ENCODE assay signal across 1 cellular context in the genomic region with DNA sequence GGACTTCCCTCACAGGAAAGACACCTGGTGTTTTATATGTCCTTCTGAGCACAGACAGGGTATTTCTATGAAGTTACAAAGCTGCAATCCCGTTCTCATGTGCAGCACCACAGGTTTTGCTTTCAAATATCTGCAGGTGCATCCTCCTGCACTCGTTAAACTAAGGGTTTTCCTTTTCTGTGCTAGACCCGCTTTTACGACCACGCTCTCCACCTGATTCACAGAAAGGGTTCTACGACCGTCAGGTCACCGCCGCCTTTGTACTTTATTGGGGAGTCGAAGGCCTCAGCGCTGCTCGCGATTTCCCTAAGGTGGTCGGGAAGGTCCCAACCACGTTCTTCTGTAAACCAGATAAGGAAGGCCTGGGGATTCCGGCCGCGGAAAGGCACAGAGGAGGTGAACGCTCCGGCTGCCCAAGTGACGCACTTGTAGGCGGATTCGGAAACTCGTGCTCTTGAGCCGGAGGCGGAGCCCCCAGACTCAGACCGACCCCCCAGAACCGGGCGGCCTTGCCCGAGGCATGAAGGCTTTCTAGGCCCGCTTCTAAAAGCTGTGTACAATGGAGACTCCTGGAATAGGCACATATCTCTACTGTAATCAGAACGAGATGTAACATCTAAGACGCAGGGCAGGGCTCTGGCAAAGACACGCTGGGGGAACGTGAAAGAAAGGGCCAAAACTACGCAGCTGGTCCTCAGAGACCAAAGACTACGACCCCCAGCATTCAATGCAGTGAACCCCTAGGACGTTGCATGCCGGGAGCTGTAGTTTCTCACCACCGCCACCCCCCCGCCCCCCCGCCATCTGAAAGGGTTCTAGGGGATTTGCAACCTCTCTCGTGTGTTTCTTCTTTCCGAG.
TF ChIP-seq lines count a peak whose summit lies in the region.

No MANE protein-coding gene starts in this region.

TF ChIP-seq in K562, 482 proteins besides CTCF, POLR2A, EP300 and RAD21 (continued from another document and continues in another):
- TF ChIP-seq, protein P1, sequence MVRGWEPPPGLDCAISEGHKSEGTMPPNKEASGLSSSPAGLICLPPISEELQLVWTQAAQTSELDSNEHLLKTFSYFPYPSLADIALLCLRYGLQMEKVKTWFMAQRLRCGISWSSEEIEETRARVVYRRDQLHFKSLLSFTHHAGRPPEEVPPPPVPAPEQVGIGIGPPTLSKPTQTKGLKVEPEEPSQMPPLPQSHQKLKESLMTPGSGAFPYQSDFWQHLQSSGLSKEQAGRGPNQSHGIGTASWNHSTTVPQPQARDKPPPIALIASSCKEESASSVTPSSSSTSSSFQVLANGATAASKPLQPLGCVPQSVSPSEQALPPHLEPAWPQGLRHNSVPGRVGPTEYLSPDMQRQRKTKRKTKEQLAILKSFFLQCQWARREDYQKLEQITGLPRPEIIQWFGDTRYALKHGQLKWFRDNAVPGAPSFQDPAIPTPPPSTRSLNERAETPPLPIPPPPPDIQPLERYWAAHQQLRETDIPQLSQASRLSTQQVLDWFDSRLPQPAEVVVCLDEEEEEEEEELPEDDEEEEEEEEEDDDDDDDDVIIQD (CRISPR knock-in tag; IDR thresholded peaks at IDR 0.05) = no peak
- TF ChIP-seq BCOR (IDR thresholded peaks at IDR 0.05) (no peak), ZBED1 (IDR thresholded peaks at IDR 0.05) (no peak), ZNF766 (CRISPR knock-in tag; conservative IDR thresholded peaks at IDR 0.05) (peak; percentile 88), PCBP1 (IDR thresholded peaks at IDR 0.05; ENCODE audit: low read depth, low read length, poor library complexity, severe bottlenecking) (no peak), SMAD4 (CRISPR knock-in tag; conservative IDR thresholded peaks at IDR 0.05) (no peak; the same call in 1 of the 2 replicates), SMARCE1 (IDR thresholded peaks at IDR 0.05) (no peak), CBX1 (IDR thresholded peaks at IDR 0.05; ENCODE audit: low read depth) (no peak), BRD9 (IDR thresholded peaks at IDR 0.05; ENCODE audit: low read depth, partially characterized antibody) (no peak), SRSF1 (IDR thresholded peaks at IDR 0.05; ENCODE audit: low read depth, low read length) (no peak), ZNF586 (CRISPR knock-in tag; conservative IDR thresholded peaks at IDR 0.05) (no peak), STAG1 (CRISPR knock-in tag; IDR thresholded peaks at IDR 0.05; ENCODE audit: borderline replicate concordance) (no peak), ZNF75A (CRISPR knock-in tag; IDR thresholded peaks at IDR 0.05) (no peak), MEIS2 (IDR thresholded peaks at IDR 0.05; ENCODE audit: partially characterized antibody) (no peak), COPS2 (conservative IDR thresholded peaks at IDR 0.05) (no peak), CXXC5 (CRISPR knock-in tag; IDR thresholded peaks at IDR 0.05) (peak; percentile 51), YBX1 (IDR thresholded peaks at IDR 0.05) (no peak), TAF1 (IDR thresholded peaks at IDR 0.05; ENCODE audit: control insufficient read depth, extremely low read depth, insufficient read depth, low read length, severe bottlenecking) (no peak), ZC3H4 (CRISPR knock-in tag; IDR thresholded peaks at IDR 0.05; ENCODE audit: borderline replicate concordance) (no peak), U2AF2 (optimal IDR thresholded peaks at IDR 0.05; ENCODE audit: low read depth, low read length) (no peak), EP400 (IDR thresholded peaks at IDR 0.05) (no peak; the same call in 1 of the 2 replicates), TCF3 (CRISPR knock-in tag; IDR thresholded peaks at IDR 0.05) (no peak)
- TF ChIP-seq, protein P2, sequence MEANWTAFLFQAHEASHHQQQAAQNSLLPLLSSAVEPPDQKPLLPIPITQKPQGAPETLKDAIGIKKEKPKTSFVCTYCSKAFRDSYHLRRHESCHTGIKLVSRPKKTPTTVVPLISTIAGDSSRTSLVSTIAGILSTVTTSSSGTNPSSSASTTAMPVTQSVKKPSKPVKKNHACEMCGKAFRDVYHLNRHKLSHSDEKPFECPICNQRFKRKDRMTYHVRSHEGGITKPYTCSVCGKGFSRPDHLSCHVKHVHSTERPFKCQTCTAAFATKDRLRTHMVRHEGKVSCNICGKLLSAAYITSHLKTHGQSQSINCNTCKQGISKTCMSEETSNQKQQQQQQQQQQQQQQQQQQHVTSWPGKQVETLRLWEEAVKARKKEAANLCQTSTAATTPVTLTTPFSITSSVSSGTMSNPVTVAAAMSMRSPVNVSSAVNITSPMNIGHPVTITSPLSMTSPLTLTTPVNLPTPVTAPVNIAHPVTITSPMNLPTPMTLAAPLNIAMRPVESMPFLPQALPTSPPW (CRISPR knock-in tag; IDR thresholded peaks at IDR 0.05) = peak; percentile 98
- TF ChIP-seq, protein P3, sequence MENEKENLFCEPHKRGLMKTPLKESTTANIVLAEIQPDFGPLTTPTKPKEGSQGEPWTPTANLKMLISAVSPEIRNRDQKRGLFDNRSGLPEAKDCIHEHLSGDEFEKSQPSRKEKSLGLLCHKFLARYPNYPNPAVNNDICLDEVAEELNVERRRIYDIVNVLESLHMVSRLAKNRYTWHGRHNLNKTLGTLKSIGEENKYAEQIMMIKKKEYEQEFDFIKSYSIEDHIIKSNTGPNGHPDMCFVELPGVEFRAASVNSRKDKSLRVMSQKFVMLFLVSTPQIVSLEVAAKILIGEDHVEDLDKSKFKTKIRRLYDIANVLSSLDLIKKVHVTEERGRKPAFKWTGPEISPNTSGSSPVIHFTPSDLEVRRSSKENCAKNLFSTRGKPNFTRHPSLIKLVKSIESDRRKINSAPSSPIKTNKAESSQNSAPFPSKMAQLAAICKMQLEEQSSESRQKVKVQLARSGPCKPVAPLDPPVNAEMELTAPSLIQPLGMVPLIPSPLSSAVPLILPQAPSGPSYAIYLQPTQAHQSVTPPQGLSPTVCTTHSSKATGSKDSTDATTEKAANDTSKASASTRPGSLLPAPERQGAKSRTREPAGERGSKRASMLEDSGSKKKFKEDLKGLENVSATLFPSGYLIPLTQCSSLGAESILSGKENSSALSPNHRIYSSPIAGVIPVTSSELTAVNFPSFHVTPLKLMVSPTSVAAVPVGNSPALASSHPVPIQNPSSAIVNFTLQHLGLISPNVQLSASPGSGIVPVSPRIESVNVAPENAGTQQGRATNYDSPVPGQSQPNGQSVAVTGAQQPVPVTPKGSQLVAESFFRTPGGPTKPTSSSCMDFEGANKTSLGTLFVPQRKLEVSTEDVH (IDR thresholded peaks at IDR 0.05; ENCODE audit: low read depth, partially characterized antibody) = no peak
- TF ChIP-seq, protein P4, sequence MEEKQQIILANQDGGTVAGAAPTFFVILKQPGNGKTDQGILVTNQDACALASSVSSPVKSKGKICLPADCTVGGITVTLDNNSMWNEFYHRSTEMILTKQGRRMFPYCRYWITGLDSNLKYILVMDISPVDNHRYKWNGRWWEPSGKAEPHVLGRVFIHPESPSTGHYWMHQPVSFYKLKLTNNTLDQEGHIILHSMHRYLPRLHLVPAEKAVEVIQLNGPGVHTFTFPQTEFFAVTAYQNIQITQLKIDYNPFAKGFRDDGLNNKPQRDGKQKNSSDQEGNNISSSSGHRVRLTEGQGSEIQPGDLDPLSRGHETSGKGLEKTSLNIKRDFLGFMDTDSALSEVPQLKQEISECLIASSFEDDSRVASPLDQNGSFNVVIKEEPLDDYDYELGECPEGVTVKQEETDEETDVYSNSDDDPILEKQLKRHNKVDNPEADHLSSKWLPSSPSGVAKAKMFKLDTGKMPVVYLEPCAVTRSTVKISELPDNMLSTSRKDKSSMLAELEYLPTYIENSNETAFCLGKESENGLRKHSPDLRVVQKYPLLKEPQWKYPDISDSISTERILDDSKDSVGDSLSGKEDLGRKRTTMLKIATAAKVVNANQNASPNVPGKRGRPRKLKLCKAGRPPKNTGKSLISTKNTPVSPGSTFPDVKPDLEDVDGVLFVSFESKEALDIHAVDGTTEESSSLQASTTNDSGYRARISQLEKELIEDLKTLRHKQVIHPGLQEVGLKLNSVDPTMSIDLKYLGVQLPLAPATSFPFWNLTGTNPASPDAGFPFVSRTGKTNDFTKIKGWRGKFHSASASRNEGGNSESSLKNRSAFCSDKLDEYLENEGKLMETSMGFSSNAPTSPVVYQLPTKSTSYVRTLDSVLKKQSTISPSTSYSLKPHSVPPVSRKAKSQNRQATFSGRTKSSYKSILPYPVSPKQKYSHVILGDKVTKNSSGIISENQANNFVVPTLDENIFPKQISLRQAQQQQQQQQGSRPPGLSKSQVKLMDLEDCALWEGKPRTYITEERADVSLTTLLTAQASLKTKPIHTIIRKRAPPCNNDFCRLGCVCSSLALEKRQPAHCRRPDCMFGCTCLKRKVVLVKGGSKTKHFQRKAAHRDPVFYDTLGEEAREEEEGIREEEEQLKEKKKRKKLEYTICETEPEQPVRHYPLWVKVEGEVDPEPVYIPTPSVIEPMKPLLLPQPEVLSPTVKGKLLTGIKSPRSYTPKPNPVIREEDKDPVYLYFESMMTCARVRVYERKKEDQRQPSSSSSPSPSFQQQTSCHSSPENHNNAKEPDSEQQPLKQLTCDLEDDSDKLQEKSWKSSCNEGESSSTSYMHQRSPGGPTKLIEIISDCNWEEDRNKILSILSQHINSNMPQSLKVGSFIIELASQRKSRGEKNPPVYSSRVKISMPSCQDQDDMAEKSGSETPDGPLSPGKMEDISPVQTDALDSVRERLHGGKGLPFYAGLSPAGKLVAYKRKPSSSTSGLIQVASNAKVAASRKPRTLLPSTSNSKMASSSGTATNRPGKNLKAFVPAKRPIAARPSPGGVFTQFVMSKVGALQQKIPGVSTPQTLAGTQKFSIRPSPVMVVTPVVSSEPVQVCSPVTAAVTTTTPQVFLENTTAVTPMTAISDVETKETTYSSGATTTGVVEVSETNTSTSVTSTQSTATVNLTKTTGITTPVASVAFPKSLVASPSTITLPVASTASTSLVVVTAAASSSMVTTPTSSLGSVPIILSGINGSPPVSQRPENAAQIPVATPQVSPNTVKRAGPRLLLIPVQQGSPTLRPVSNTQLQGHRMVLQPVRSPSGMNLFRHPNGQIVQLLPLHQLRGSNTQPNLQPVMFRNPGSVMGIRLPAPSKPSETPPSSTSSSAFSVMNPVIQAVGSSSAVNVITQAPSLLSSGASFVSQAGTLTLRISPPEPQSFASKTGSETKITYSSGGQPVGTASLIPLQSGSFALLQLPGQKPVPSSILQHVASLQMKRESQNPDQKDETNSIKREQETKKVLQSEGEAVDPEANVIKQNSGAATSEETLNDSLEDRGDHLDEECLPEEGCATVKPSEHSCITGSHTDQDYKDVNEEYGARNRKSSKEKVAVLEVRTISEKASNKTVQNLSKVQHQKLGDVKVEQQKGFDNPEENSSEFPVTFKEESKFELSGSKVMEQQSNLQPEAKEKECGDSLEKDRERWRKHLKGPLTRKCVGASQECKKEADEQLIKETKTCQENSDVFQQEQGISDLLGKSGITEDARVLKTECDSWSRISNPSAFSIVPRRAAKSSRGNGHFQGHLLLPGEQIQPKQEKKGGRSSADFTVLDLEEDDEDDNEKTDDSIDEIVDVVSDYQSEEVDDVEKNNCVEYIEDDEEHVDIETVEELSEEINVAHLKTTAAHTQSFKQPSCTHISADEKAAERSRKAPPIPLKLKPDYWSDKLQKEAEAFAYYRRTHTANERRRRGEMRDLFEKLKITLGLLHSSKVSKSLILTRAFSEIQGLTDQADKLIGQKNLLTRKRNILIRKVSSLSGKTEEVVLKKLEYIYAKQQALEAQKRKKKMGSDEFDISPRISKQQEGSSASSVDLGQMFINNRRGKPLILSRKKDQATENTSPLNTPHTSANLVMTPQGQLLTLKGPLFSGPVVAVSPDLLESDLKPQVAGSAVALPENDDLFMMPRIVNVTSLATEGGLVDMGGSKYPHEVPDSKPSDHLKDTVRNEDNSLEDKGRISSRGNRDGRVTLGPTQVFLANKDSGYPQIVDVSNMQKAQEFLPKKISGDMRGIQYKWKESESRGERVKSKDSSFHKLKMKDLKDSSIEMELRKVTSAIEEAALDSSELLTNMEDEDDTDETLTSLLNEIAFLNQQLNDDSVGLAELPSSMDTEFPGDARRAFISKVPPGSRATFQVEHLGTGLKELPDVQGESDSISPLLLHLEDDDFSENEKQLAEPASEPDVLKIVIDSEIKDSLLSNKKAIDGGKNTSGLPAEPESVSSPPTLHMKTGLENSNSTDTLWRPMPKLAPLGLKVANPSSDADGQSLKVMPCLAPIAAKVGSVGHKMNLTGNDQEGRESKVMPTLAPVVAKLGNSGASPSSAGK (IDR thresholded peaks at IDR 0.05) = peak; percentile 59
- TF ChIP-seq, protein P5, sequence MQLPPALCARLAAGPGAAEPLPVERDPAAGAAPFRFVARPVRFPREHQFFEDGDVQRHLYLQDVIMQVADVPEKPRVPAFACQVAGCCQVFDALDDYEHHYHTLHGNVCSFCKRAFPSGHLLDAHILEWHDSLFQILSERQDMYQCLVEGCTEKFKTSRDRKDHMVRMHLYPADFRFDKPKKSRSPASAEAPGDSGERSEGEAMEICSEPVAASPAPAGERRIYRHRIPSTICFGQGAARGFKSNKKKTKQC (CRISPR knock-in tag; IDR thresholded peaks at IDR 0.05) = no peak
- TF ChIP-seq, protein P6, sequence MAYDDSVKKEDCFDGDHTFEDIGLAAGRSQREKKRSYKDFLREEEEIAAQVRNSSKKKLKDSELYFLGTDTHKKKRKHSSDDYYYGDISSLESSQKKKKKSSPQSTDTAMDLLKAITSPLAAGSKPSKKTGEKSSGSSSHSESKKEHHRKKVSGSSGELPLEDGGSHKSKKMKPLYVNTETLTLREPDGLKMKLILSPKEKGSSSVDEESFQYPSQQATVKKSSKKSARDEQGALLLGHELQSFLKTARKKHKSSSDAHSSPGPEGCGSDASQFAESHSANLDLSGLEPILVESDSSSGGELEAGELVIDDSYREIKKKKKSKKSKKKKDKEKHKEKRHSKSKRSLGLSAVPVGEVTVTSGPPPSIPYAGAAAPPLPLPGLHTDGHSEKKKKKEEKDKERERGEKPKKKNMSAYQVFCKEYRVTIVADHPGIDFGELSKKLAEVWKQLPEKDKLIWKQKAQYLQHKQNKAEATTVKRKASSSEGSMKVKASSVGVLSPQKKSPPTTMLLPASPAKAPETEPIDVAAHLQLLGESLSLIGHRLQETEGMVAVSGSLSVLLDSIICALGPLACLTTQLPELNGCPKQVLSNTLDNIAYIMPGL (CRISPR knock-in tag; IDR thresholded peaks at IDR 0.05) = no peak
- TF ChIP-seq, protein P7, sequence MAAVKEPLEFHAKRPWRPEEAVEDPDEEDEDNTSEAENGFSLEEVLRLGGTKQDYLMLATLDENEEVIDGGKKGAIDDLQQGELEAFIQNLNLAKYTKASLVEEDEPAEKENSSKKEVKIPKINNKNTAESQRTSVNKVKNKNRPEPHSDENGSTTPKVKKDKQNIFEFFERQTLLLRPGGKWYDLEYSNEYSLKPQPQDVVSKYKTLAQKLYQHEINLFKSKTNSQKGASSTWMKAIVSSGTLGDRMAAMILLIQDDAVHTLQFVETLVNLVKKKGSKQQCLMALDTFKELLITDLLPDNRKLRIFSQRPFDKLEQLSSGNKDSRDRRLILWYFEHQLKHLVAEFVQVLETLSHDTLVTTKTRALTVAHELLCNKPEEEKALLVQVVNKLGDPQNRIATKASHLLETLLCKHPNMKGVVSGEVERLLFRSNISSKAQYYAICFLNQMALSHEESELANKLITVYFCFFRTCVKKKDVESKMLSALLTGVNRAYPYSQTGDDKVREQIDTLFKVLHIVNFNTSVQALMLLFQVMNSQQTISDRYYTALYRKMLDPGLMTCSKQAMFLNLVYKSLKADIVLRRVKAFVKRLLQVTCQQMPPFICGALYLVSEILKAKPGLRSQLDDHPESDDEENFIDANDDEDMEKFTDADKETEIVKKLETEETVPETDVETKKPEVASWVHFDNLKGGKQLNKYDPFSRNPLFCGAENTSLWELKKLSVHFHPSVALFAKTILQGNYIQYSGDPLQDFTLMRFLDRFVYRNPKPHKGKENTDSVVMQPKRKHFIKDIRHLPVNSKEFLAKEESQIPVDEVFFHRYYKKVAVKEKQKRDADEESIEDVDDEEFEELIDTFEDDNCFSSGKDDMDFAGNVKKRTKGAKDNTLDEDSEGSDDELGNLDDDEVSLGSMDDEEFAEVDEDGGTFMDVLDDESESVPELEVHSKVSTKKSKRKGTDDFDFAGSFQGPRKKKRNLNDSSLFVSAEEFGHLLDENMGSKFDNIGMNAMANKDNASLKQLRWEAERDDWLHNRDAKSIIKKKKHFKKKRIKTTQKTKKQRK (IDR thresholded peaks at IDR 0.05; ENCODE audit: borderline replicate concordance, low read depth, low read length) = no peak
